In genomic region chr1:182604835-182605164, GRCh38 we compare ENCODE assay signal across 8 cellular contexts. TPM values are rescaled to one million over a fixed set of nuclear protein-coding genes. Genes with fewer than 3 reads are reported as not detected.
A peak's percentile ranks its signal among the peaks of the same experiment; 100 is the strongest.
DNase-seq lines count a peak whose midpoint lies in the region; TF ChIP-seq lines count a peak whose summit lies in the region.

No MANE protein-coding gene starts in this region.

- H3K4me1 ChIP-seq in ES-I3 (ENCODE audit: insufficient read depth, low read length), result peaks cover 10% of the 10 kb centered on the region; the same call in 1 of the 2 replicates
- peaks cover 28% of the 10 kb centered on the region for H3K4me1 ChIP-seq in Loucy (ENCODE audit: insufficient read depth, low read length, poor library complexity, severe bottlenecking)
- H3K4me1 ChIP-seq in sigmoid colon, result peaks cover 0 to 27% (median 22%) of the 10 kb centered on the region in 4 donors

- peak overlapping the region; percentile 82 for H2AFZ ChIP-seq in Loucy (ENCODE audit: low read length)

- no peak for DNase-seq in endothelial cell (ENCODE audit: low spot score)
- no peak for DNase-seq in sigmoid colon
- no peak for DNase-seq in C1 segment of cervical spinal cord (lab: John Stamatoyannopoulos, UW)
- no peak for DNase-seq in GM19240 (ENCODE audit: insufficient read length, low spot score)
- no peak for DNase-seq in activated effector memory CD4-positive, alpha-beta T cell treated with anti-CD3 and anti-CD28 coated beads, Interleukin-2, amount 50 U/mL, for 16 hours
- no peak for DNase-seq in cerebellar cortex (ENCODE audit: low spot score)

- no peak overlapping the region for H3K27ac ChIP-seq in sigmoid colon

- peaks cover 45% of the 10 kb centered on the region for H3K4me1 Mint-ChIP-seq in endothelial cell (ENCODE audit: unreplicated experiment)

- H3K27me3 Mint-ChIP-seq in endothelial cell (ENCODE audit: unreplicated experiment), result peaks cover 15% of the 10 kb centered on the region

- TF ChIP-seq EP300 in sigmoid colon (IDR thresholded peaks at IDR 0.05), result no peak

- H3K4me3 ChIP-seq in Loucy (ENCODE audit: low read length, poor library complexity, severe bottlenecking) (peak overlapping the region; percentile 76), sigmoid colon (peak overlapping the region in 3 of 4 donors; percentile 50 to 54 (median 51))

- H3K9me3 Mint-ChIP-seq in endothelial cell (ENCODE audit: unreplicated experiment), result no peaks in the 10 kb centered on the region

- H3K36me3 ChIP-seq in ES-I3 (ENCODE audit: insufficient read depth, low read length) (no peaks in the 10 kb centered on the region; the same call in 1 of the 2 replicates), Loucy (ENCODE audit: insufficient read depth, low read length) (no peaks in the 10 kb centered on the region), sigmoid colon (no peaks in the 10 kb centered on the region)

- H3K36me3 Mint-ChIP-seq in endothelial cell (ENCODE audit: low read depth, unreplicated experiment), result peaks cover 1% of the 10 kb centered on the region

- H3K79me2 ChIP-seq in Loucy (ENCODE audit: insufficient read depth, low read length), result 0 out of 2 replicates have a peak, but pooled peaks cover 2% of the 10 kb centered on the region

- WGBS in sigmoid colon, 2 donors, result 27 to 49% methylated on average over 3 of the region's 3 CpGs

- peak overlapping the region; percentile 33 for H3K4me3 Mint-ChIP-seq in endothelial cell (ENCODE audit: unreplicated experiment)

- H3K27me3 ChIP-seq in Loucy (ENCODE audit: insufficient read depth, low read length, poor library complexity, severe bottlenecking) (no peaks in the 10 kb centered on the region), sigmoid colon (no peaks in the 10 kb centered on the region)

- peak overlapping the region; percentile 84 for H3K4me2 ChIP-seq in Loucy (ENCODE audit: low read depth, low read length, poor library complexity, severe bottlenecking)

- intact Hi-C loops in sigmoid colon (cut with DNase I), result loop anchor here (5.0 kb wide), 1 partner anchor 233 kb away; the partner anchor contains the start of gene DHX9

- no peaks in the 10 kb centered on the region for H3K9me2 ChIP-seq in Loucy (replicated peaks; ENCODE audit: low read depth, low read length)

- TF ChIP-seq CTCF in Loucy (conservative IDR thresholded peaks at IDR 0.05; ENCODE audit: low read length), result no peak
- TF ChIP-seq CTCF in endothelial cell (IDR thresholded peaks at IDR 0.05; ENCODE audit: unreplicated experiment), result no peak
- TF ChIP-seq CTCF in sigmoid colon (IDR thresholded peaks at IDR 0.05), result no peak

- H3F3A ChIP-seq in Loucy (ENCODE audit: low read depth), result no peaks in the 10 kb centered on the region; the same call in 1 of the 2 replicates

- no peak for TF ChIP-seq POLR2A in sigmoid colon (IDR thresholded peaks at IDR 0.05)

- no peak overlapping the region for H3K27ac Mint-ChIP-seq in endothelial cell (ENCODE audit: unreplicated experiment)

- H3K9ac ChIP-seq in ES-I3 (ENCODE audit: low read depth, low read length) (peak overlapping the region; percentile 2; the same call in 1 of the 2 replicates), Loucy (ENCODE audit: low read depth, low read length, poor library complexity, severe bottlenecking) (peak overlapping the region; percentile 71)

- no peaks in the 10 kb centered on the region for H3K9me3 ChIP-seq in ES-I3 (ENCODE audit: control insufficient read depth, insufficient read depth, low read length)
- H3K9me3 ChIP-seq in Loucy (ENCODE audit: insufficient read depth, low read depth, low read length), result no peaks in the 10 kb centered on the region
- H3K9me3 ChIP-seq in sigmoid colon, result no peaks in the 10 kb centered on the region

- H4K20me1 ChIP-seq in Loucy (ENCODE audit: insufficient read depth, low read length, poor library complexity, severe bottlenecking), result no peaks in the 10 kb centered on the region

RNA-seq across cellular contexts. Expression of gene RGS16, which starts 0.6 kb away (rescaled TPM):
- 11.8 TPM for total RNA-seq in endothelial cell (ENCODE audit: unreplicated experiment)
- total RNA-seq in sigmoid colon, result 10 to 100 TPM in 1 of 4 donors, 1 to 10 TPM in 2, under 1 TPM in 1; 0.83 to 12.4 (median 2.6) TPM
- polyA plus RNA-seq in sigmoid colon, result 1 to 10 TPM in 2 of 3 donors, under 1 TPM in 1; 0.46 to 4.4 (median 1.2) TPM

RNA-seq across cellular contexts. Expression of gene RNASEL, which starts 15.7 kb away (rescaled TPM):
- total RNA-seq in endothelial cell (ENCODE audit: unreplicated experiment), result 2.3 TPM
- total RNA-seq in sigmoid colon, result 1 to 10 TPM; 6.2 to 10.0 (median 7.5) TPM
- polyA plus RNA-seq in sigmoid colon, result 1 to 10 TPM; 6.0 to 8.1 (median 7.4) TPM
